In the genomic region with DNA sequence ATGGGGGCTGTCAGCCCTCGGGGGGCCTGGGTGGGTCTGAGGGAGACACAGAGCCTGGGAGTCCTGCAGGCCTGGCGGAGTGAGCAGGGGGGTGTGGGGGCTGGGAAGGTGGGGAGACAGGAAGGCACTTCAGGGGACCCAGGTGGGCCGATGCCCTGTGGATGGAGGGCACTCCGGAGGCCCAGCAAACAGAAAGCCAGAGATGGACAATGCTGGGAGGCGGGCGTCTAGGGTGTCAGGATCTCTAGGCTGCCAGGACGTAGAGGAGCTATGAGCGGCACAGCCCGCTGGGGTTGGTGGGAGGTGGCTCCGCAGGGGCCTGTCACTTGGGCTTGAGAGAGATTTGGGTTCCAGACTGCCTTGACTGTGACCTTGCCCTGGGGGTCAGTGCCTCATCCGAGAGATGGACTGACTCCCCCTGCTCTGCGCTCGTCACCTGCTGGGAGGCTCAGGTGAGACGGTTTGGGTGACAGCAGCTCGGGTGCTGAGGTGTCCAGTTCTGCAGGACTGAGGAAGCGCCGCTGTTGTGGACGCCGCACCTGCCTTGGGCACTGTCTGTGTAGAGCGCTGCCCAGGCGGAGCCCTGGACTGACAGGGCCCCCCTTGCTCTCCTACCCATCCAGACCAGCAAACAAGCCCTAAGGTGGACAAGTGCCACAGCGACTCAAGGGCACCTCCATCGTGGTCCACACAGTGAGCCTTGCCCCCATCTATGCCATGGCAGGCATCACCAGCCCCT, we compare ENCODE assay signal across 20 cellular contexts.
DNase-seq lines count a peak whose midpoint lies in the region; ATAC-seq and TF ChIP-seq lines count a peak whose summit lies in the region.
"Had no signal": no experiment of that assay in that cellular context is flagged by ENCODE, and none has a peak within 500 bp of the region (broad histone marks: within the 10 kb centered on the region; RNA-seq: fewer than 3 reads in every experiment).

No MANE protein-coding gene starts in this region.

- DNase-seq in RWPE2 (ENCODE audit: low spot score): peak; percentile 56
- DNase-seq in hepatocyte (ENCODE audit: low spot score): no peak
- peak; percentile 64 for DNase-seq in sigmoid colon
- no peak for DNase-seq in NCI-H526 (lab: John Stamatoyannopoulos, UW)
- no peak for DNase-seq in medulla oblongata (ENCODE audit: extremely low spot score)
- no peak for DNase-seq in KG1 (lab: John Stamatoyannopoulos, UW)
- DNase-seq: GF-D8, Karpas-422, MM.1S, NCI-H1105, NCI-H187 treated with DMSO at 0.1 percent for 48 hours, NCI-H2171, NCI-H446 treated with DMSO at 0.1 percent for 48 hours, NCI-H774 had no signal

- TF ChIP-seq CTCF in RWPE2 (IDR thresholded peaks at IDR 0.05; ENCODE audit: poor library complexity, severe bottlenecking) (no peak), hepatocyte (IDR thresholded peaks at IDR 0.05; ENCODE audit: poor library complexity) (no peak), sigmoid colon (IDR thresholded peaks at IDR 0.05) (no peak)

- no peaks in the 10 kb centered on the region for H3K9me2 ChIP-seq in hepatocyte (replicated peaks; ENCODE audit: insufficient read depth)

- WGBS in hepatocyte (ENCODE audit: low lambda C conversion rate, missing lambda C conversion rate): 93% methylated on average over 19 of the region's 23 CpGs
- WGBS in sigmoid colon, 2 donors: 81 to 88% methylated on average over 23 of the region's 23 CpGs

- no peaks in the 10 kb centered on the region for H3K36me3 ChIP-seq in BLaER1 treated with 17β-estradiol and CSF1 and Interleukin-3, amounts not matched to agents 10 nM and 100 nM
- H3K36me3 ChIP-seq in RWPE2 (ENCODE audit: low read depth): no peaks in the 10 kb centered on the region
- no peaks in the 10 kb centered on the region for H3K36me3 ChIP-seq in hepatocyte (replicated peaks; ENCODE audit: insufficient read depth, low read depth)
- H3K36me3 ChIP-seq in sigmoid colon: no peaks in the 10 kb centered on the region
- H3K36me3 ChIP-seq: BE2C had no signal

- H3K4me3 ChIP-seq in BLaER1 treated with 17β-estradiol and CSF1 and Interleukin-3, amounts not matched to agents 10 nM and 100 nM: no peak overlapping the region; a peak in 2 of 20 replicates
- no peak overlapping the region for H3K4me3 ChIP-seq in RWPE2 (ENCODE audit: severe bottlenecking)
- no peak overlapping the region for H3K4me3 ChIP-seq in hepatocyte
- no peak overlapping the region for H3K4me3 ChIP-seq in sigmoid colon
- H3K4me3 ChIP-seq: GM23338 had no signal

- H3K9me3 ChIP-seq in BLaER1 treated with 17β-estradiol and CSF1 and Interleukin-3, amounts not matched to agents 10 nM and 100 nM (replicated peaks in 1 of 11): peaks cover 0 to 10% (median 6%) of the 10 kb centered on the region in 11 experiments; a peak in 12 of 22 replicates
- H3K9me3 ChIP-seq in RWPE2 (ENCODE audit: severe bottlenecking) (no peaks in the 10 kb centered on the region), hepatocyte (ENCODE audit: low read depth) (no peaks in the 10 kb centered on the region), sigmoid colon (no peaks in the 10 kb centered on the region)
- H3K9me3 ChIP-seq: BE2C had no signal

- peaks cover 46 to 92% (median 88%) of the 10 kb centered on the region in 10 experiments for H3K4me1 ChIP-seq in BLaER1 treated with 17β-estradiol and CSF1 and Interleukin-3, amounts not matched to agents 10 nM and 100 nM
- peaks cover 14% of the 10 kb centered on the region for H3K4me1 ChIP-seq in RWPE2 (ENCODE audit: insufficient read depth, poor library complexity, severe bottlenecking)
- peaks cover 46% of the 10 kb centered on the region for H3K4me1 ChIP-seq in hepatocyte (ENCODE audit: insufficient read depth)
- peaks cover 0 to 14% (median 3%) of the 10 kb centered on the region in 4 donors for H3K4me1 ChIP-seq in sigmoid colon

- no peak overlapping the region for H2AFZ ChIP-seq in hepatocyte
- H2AFZ ChIP-seq: GM23338 had no signal

- TF ChIP-seq EP300 in sigmoid colon (IDR thresholded peaks at IDR 0.05): no peak

- peak overlapping the region in 5 of 11 experiments; percentile 79 to 88 (median 83); a peak in 7 of 22 replicates for H3K27ac ChIP-seq in BLaER1 treated with 17β-estradiol and CSF1 and Interleukin-3, amounts not matched to agents 10 nM and 100 nM
- H3K27ac ChIP-seq in RWPE2 (ENCODE audit: poor library complexity, severe bottlenecking) (no peak overlapping the region), hepatocyte (peak overlapping the region; percentile 89), sigmoid colon (no peak overlapping the region)

- H4K20me1 ChIP-seq in BLaER1 treated with 17β-estradiol and CSF1 and Interleukin-3, amounts not matched to agents 10 nM and 100 nM: peaks cover 0 to 28% (median 0%) of the 10 kb centered on the region in 11 experiments; a peak in 2 of 22 replicates
- H4K20me1 ChIP-seq in hepatocyte (ENCODE audit: insufficient read depth, poor library complexity, severe bottlenecking): no peaks in the 10 kb centered on the region

- intact Hi-C loops in sigmoid colon (cut with DNase I): no loop called here

- H3K27me3 ChIP-seq in BLaER1 treated with 17β-estradiol and CSF1 and Interleukin-3, amounts not matched to agents 10 nM and 100 nM: peaks cover 0 to 53% (median 0%) of the 10 kb centered on the region in 11 experiments; a peak in 4 of 22 replicates
- H3K27me3 ChIP-seq in RWPE2 (ENCODE audit: insufficient read depth, poor library complexity, severe bottlenecking): no peaks in the 10 kb centered on the region
- no peaks in the 10 kb centered on the region for H3K27me3 ChIP-seq in hepatocyte
- H3K27me3 ChIP-seq in sigmoid colon: no peaks in the 10 kb centered on the region
- H3K27me3 ChIP-seq: BE2C had no signal

- no peaks in the 10 kb centered on the region for H3K79me2 ChIP-seq in hepatocyte

- peak overlapping the region in 7 of 11 experiments; percentile 3 to 80 (median 68); a peak in 9 of 22 replicates for H3K9ac ChIP-seq in BLaER1 treated with 17β-estradiol and CSF1 and Interleukin-3, amounts not matched to agents 10 nM and 100 nM

- TF ChIP-seq POLR2A in sigmoid colon (IDR thresholded peaks at IDR 0.05): no peak

- H3K4me2 ChIP-seq in BLaER1 treated with 17β-estradiol and CSF1 and Interleukin-3, amounts not matched to agents 10 nM and 100 nM: peak overlapping the region; percentile 76 to 98 (median 96); a peak in 21 of 22 replicates
- no peak overlapping the region for H3K4me2 ChIP-seq in hepatocyte
- H3K4me2 ChIP-seq: GM23338 had no signal

- ATAC-seq in RWPE2 (ENCODE audit: low read depth) (no peak), GM18861 (IDR thresholded peaks at IDR 0.05; ENCODE audit: unreplicated experiment) (no peak)
- ATAC-seq: HepG2, Panc1 had no signal

Comparison
In these comparisons a context has a peak if more than half of its experiments do, and no peak if none do; other contexts are left out.
1. DNase-seq: peak in RWPE2 (single experiment) and sigmoid colon (single experiment); none in hepatocyte (single experiment), NCI-H526 (0 of 2), medulla oblongata (single experiment) and KG1 (single experiment).